Comparison of ENCODE assay signal across 1 cellular context in the genomic region with DNA sequence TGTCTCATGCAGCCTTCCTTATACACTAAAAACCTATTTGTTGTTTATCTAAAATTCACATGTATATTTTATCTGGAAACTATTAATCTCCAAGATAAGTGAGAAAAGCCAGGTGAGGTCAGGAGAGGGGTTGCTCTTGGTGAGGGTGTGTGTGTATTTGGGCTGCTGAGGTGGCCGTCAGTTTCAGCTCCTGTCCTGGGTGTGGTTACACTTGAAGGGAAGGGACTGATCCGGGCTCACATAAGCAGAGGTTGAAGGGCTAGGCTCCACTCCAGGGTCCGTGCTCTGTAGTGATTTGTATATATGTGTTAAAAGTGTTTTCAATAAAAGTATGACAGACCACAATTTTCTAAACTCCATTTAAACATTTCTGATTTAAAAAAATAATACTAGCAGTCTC.
TF ChIP-seq lines count a peak whose summit lies in the region.

No MANE protein-coding gene starts in this region.

TF ChIP-seq in GM12878, 131 proteins besides CTCF, POLR2A, EP300 and RAD21:
- TF ChIP-seq CHD4 (IDR thresholded peaks at IDR 0.05) (no peak), CBX3 (IDR thresholded peaks at IDR 0.05; ENCODE audit: borderline replicate concordance, low read depth) (no peak), RUNX3 (IDR thresholded peaks at IDR 0.05; ENCODE audit: low read length) (peak; percentile 48; the same call in 1 of the 2 replicates), SMAD5 (IDR thresholded peaks at IDR 0.05; ENCODE audit: low read depth) (no peak), SPI1 (IDR thresholded peaks at IDR 0.05; ENCODE audit: borderline replicate concordance, insufficient read depth, low read depth, low read length) (peak; percentile 84), SREBF1 (IDR thresholded peaks at IDR 0.05; ENCODE audit: low read length) (no peak)
TF ChIP-seq in GM12878: peak in this region for 2.
